In the genomic region with DNA sequence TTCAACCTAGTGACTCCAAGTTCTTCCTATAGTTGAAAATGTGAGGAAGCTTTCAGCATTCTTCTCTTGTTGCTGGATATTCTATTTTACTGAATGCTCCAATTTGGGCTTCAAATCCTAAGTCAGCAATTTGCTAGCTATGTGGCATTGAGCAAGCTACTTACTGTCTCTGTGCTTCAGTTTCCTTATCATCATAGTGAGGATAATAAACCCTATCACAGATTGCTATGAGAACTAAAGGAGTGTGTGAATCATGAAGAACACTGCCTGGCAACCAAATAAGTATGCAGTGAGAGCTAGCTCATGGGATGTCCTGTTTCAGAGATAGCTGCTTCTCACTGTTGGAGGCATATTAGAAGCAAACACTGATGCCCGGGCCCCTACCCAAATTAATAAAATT, we compare ENCODE assay signal across 21 cellular contexts.
DNase-seq lines count a peak whose midpoint lies in the region; ATAC-seq and TF ChIP-seq lines count a peak whose summit lies in the region.
"Had no signal": no experiment of that assay in that cellular context is flagged by ENCODE, and none has a peak within 500 bp of the region (broad histone marks: within the 10 kb centered on the region; RNA-seq: fewer than 3 reads in every experiment).

No MANE protein-coding gene starts in this region.

- H3K27me3 ChIP-seq in IMR-90 (ENCODE audit: control insufficient read depth, insufficient read depth, low read length) (no peaks in the 10 kb centered on the region), ascending aorta (no peaks in the 10 kb centered on the region)
- H3K27me3 ChIP-seq: MG63, neutrophil, right atrium auricular region, SJCRH30 had no signal

- H3K9me3 ChIP-seq in IMR-90 (ENCODE audit: control insufficient read depth, insufficient read depth, low read length) (no peaks in the 10 kb centered on the region), ascending aorta (no peaks in the 10 kb centered on the region)
- H3K9me3 ChIP-seq: MG63, neutrophil, SJCRH30 had no signal

- H3K9me1 ChIP-seq in IMR-90 (ENCODE audit: insufficient read depth, low read length) = 0 out of 2 replicates have a peak, but pooled peaks cover 3% of the 10 kb centered on the region

- peak; percentile 27 for DNase-seq in AG08396 (ENCODE audit: low spot score)
- peak; percentile 88 for DNase-seq in IMR-90
- peak; percentile 64 to 80 for DNase-seq in cardiac fibroblast (ENCODE audit: low read depth in 2 of 2)
- DNase-seq in kidney glomerular epithelial cell (lab: John Stamatoyannopoulos, UW) = peak; percentile 31
- DNase-seq in activated effector memory CD4-positive, alpha-beta T cell treated with anti-CD3 and anti-CD28 coated beads, Interleukin-2, amount 50 U/mL, for 16 hours = no peak
- no peak for DNase-seq in activated T-cell treated with anti-CD3 and anti-CD28 coated beads, Interleukin-2, amount 50 U/mL, for 24 hours
- DNase-seq in ascending aorta (ENCODE audit: low spot score in 2 of 2) = no peak
- DNase-seq: activated CD4-positive, alpha-beta T cell treated with anti-CD3 and anti-CD28 coated beads, Interleukin-2, amount 10 ng/mL, durations not matched to agents 7 days and 5 days; activated naive CD8-positive, alpha-beta T cell treated with anti-CD3 and anti-CD28 coated beads for 36 hours; AML-193; COR-L47; glutamatergic neuron; kidney; MG63; NCI-H187; SJCRH30; T-helper 9 cell had no signal

- H3K14ac ChIP-seq in IMR-90 (replicated peaks; ENCODE audit: low read depth, low read length) = peak overlapping the region; percentile 34

- peak overlapping the region; percentile 33; the same call in 1 of the 2 replicates for H3K23ac ChIP-seq in IMR-90 (ENCODE audit: low read depth, low read length)

- peak overlapping the region; percentile 10; the same call in 1 of the 2 replicates for H4K91ac ChIP-seq in IMR-90 (ENCODE audit: insufficient read depth, low read depth, low read length)

- H3K36me3 Mint-ChIP-seq in activated T-cell treated with anti-CD3 and anti-CD28 coated beads, Interleukin-2, amount 50 U/mL, for 24 hours (ENCODE audit: low read depth) = no peaks in the 10 kb centered on the region
- H3K36me3 Mint-ChIP-seq: activated naive CD8-positive, alpha-beta T cell treated with anti-CD3 and anti-CD28 coated beads for 36 hours had no signal

- no peak overlapping the region for H3K27ac Mint-ChIP-seq in activated T-cell treated with anti-CD3 and anti-CD28 coated beads, Interleukin-2, amount 50 U/mL, for 24 hours
- H3K27ac Mint-ChIP-seq: activated CD4-positive, alpha-beta T cell treated with anti-CD3 and anti-CD28 coated beads, Interleukin-2, amount 10 ng/mL, durations not matched to agents 7 days and 5 days; activated naive CD8-positive, alpha-beta T cell treated with anti-CD3 and anti-CD28 coated beads for 36 hours had no signal

- TF ChIP-seq POLR2A in IMR-90 (IDR thresholded peaks at IDR 0.05; ENCODE audit: low read depth, low read length) = no peak

- in situ Hi-C loops in IMR-90 (cut with MboI; ENCODE audit: low sequenced_read_pairs) = no loop called here

- H2BK120ac ChIP-seq in IMR-90 (ENCODE audit: low read depth, low read length) = peak overlapping the region; percentile 55

- H3K4me1 Mint-ChIP-seq in activated T-cell treated with anti-CD3 and anti-CD28 coated beads, Interleukin-2, amount 50 U/mL, for 24 hours (ENCODE audit: low read depth) = no peaks in the 10 kb centered on the region
- H3K4me1 Mint-ChIP-seq: activated CD4-positive, alpha-beta T cell treated with anti-CD3 and anti-CD28 coated beads, Interleukin-2, amount 10 ng/mL, durations not matched to agents 7 days and 5 days; activated naive CD8-positive, alpha-beta T cell treated with anti-CD3 and anti-CD28 coated beads for 36 hours; central memory CD8-positive, alpha-beta T cell had no signal

- H3K9ac ChIP-seq in IMR-90 (ENCODE audit: low read depth, low read length) = no peak overlapping the region; the same call in 1 of the 2 replicates

- H3K18ac ChIP-seq in IMR-90 (ENCODE audit: low read depth, low read length) = peak overlapping the region; percentile 76; the same call in 1 of the 2 replicates

- H3K56ac ChIP-seq in IMR-90 (ENCODE audit: extremely low read depth, insufficient read depth, low read length) = no peak overlapping the region

- H4K5ac ChIP-seq in IMR-90 (ENCODE audit: low read depth, low read length) = peak overlapping the region; percentile 44; the same call in 1 of the 2 replicates

- peak overlapping the region; percentile 45; the same call in 1 of the 2 replicates for H2BK20ac ChIP-seq in IMR-90 (ENCODE audit: low read depth, low read length)

- no peaks in the 10 kb centered on the region for H4K20me1 ChIP-seq in IMR-90 (ENCODE audit: insufficient read depth, low read length)

- no peaks in the 10 kb centered on the region for H3K79me1 ChIP-seq in IMR-90 (ENCODE audit: low read depth in 1 of 2, low read length in 2 of 2)

- no peak overlapping the region for H2AFZ ChIP-seq in IMR-90 (replicated peaks; ENCODE audit: low read length, poor library complexity)

- peak overlapping the region in 1 of 2 experiments; percentile 51; a peak in 2 of 4 replicates for H4K8ac ChIP-seq in IMR-90 (ENCODE audit: low read depth in 2 of 2, low read length in 2 of 2)

- no peak overlapping the region for H2AK9ac ChIP-seq in IMR-90 (replicated peaks; ENCODE audit: low read depth, low read length, poor library complexity)

- peak overlapping the region; percentile 58 for H2BK5ac ChIP-seq in IMR-90 (ENCODE audit: low read depth, low read length, poor library complexity, severe bottlenecking)

- BruUV-seq in IMR-90 (replicated peaks; lab: Mats Ljungman, UMichigan) = no TSS peak

- no peaks in the 10 kb centered on the region for H3K36me3 ChIP-seq in IMR-90 (ENCODE audit: control insufficient read depth, insufficient read depth, low read length)
- H3K36me3 ChIP-seq in ascending aorta = no peaks in the 10 kb centered on the region
- H3K36me3 ChIP-seq: MG63, neutrophil, right atrium auricular region, SJCRH30 had no signal

- H3K4me3 ChIP-seq in IMR-90 (ENCODE audit: insufficient read depth, low read depth, low read length) (no peak overlapping the region), cardiac fibroblast (replicated peaks in 1 of 2; ENCODE audit: low read depth in 2 of 2, low read length in 2 of 2) (no peak overlapping the region), ascending aorta (no peak overlapping the region)
- H3K4me3 ChIP-seq: MG63, right atrium auricular region, SJCRH30 had no signal

- H3K27ac ChIP-seq in IMR-90 (ENCODE audit: insufficient read depth, low read length) = no peak overlapping the region
- no peak overlapping the region for H3K27ac ChIP-seq in ascending aorta
- H3K27ac ChIP-seq: neutrophil, right atrium auricular region, SJCRH30 had no signal

- peak; percentile 91 for ATAC-seq in IMR-90 (ENCODE audit: low read depth)
- no peak for ATAC-seq in HG03457 (IDR thresholded peaks at IDR 0.05; ENCODE audit: unreplicated experiment)

- H2AK5ac ChIP-seq in IMR-90 (ENCODE audit: low read depth, low read length) = no peak overlapping the region

- H3K4me3 Mint-ChIP-seq in activated T-cell treated with anti-CD3 and anti-CD28 coated beads, Interleukin-2, amount 50 U/mL, for 24 hours = no peak overlapping the region
- H3K4me3 Mint-ChIP-seq: activated CD4-positive, alpha-beta T cell treated with anti-CD3 and anti-CD28 coated beads, Interleukin-2, amount 10 ng/mL, durations not matched to agents 7 days and 5 days; activated naive CD8-positive, alpha-beta T cell treated with anti-CD3 and anti-CD28 coated beads for 36 hours; central memory CD8-positive, alpha-beta T cell had no signal

- peak overlapping the region; percentile 67; the same call in 1 of the 3 replicates for H2BK15ac ChIP-seq in IMR-90 (ENCODE audit: low read depth, low read length)

- no peak for TF ChIP-seq RAD21 in IMR-90 (IDR thresholded peaks at IDR 0.05; ENCODE audit: low read length)

- no peak overlapping the region; the same call in 1 of the 2 replicates for H3K4me2 ChIP-seq in IMR-90 (ENCODE audit: low read depth, low read length)

- no peaks in the 10 kb centered on the region for H3K9me3 Mint-ChIP-seq in activated T-cell treated with anti-CD3 and anti-CD28 coated beads, Interleukin-2, amount 50 U/mL, for 24 hours
- H3K9me3 Mint-ChIP-seq: activated CD4-positive, alpha-beta T cell treated with anti-CD3 and anti-CD28 coated beads, Interleukin-2, amount 10 ng/mL, durations not matched to agents 7 days and 5 days had no signal

- intact Hi-C loops in IMR-90 (cut with micrococcal nuclease) = no loop called here
- intact Hi-C loops in ascending aorta (cut with DNase I) = no loop called here

- dilution Hi-C loops in IMR-90 (cut with HindIII; ENCODE audit: low sequenced_read_pairs, unreplicated experiment) = no loop called here

- CTCF ChIA-PET in IMR-90 (lab: Yijun Ruan, JAX) = interaction anchor here (0.9 to 1.2 kb wide), 2 partner anchors 10 to 11 kb away, joined by 3 to 4 read pairs; no protein-coding TSS in a partner anchor

- H3K4ac ChIP-seq in IMR-90 (ENCODE audit: low read depth, low read length) = peak overlapping the region; percentile 38; the same call in 1 of the 2 replicates

- no peaks in the 10 kb centered on the region for H3K27me3 Mint-ChIP-seq in activated T-cell treated with anti-CD3 and anti-CD28 coated beads, Interleukin-2, amount 50 U/mL, for 24 hours
- H3K27me3 Mint-ChIP-seq: activated CD4-positive, alpha-beta T cell treated with anti-CD3 and anti-CD28 coated beads, Interleukin-2, amount 10 ng/mL, durations not matched to agents 7 days and 5 days; central memory CD8-positive, alpha-beta T cell had no signal

- no CpG with 5 or more reads among the region's 1 CpG for WGBS in IMR-90 (ENCODE audit: extremely low coverage in 2 of 2, insufficient read length in 1 of 2), 2 experiments

- POLR2A ChIA-PET in IMR-90 (lab: Charles Lee; ENCODE audit: unreplicated experiment) = interaction anchor here (0.6 kb wide), 1 partner anchor 76 kb away, joined by 3 read pairs; no protein-coding TSS in a partner anchor

- H3K4me1 ChIP-seq in IMR-90 (ENCODE audit: control insufficient read depth, insufficient read depth, low read length) = peaks cover 2% of the 10 kb centered on the region; the same call in 1 of the 2 replicates
- H3K4me1 ChIP-seq in ascending aorta = no peaks in the 10 kb centered on the region
- H3K4me1 ChIP-seq: right atrium auricular region, SJCRH30 had no signal

- TF ChIP-seq CTCF in IMR-90 (conservative IDR thresholded peaks at IDR 0.05; ENCODE audit: low read depth, low read length) = no peak
- no peak for TF ChIP-seq CTCF in cardiac fibroblast (IDR thresholded peaks at IDR 0.05; ENCODE audit: low read depth, low read length)
- no peak for TF ChIP-seq CTCF in ascending aorta (IDR thresholded peaks at IDR 0.05)

TF ChIP-seq in IMR-90, 13 proteins besides CTCF, POLR2A, EP300 and RAD21:
- no peak for TF ChIP-seq CHD1 (IDR thresholded peaks at IDR 0.05; ENCODE audit: low read depth, low read length)
- TF ChIP-seq RFX5 (IDR thresholded peaks at IDR 0.05; ENCODE audit: low read depth, low read length) = peak; percentile 50; the same call in 1 of the 2 replicates
- TF ChIP-seq MAFK (IDR thresholded peaks at IDR 0.05; ENCODE audit: low read depth, low read length) = peak; percentile 86
- peak; percentile 77 for TF ChIP-seq CEBPB (IDR thresholded peaks at IDR 0.05; ENCODE audit: low read depth, low read length)
- TF ChIP-seq NFE2L2 (IDR thresholded peaks at IDR 0.05; ENCODE audit: low read depth, low read length) = no peak

Comparison
In these comparisons a context has a peak if more than half of its experiments do, and no peak if none do; other contexts are left out.
1. DNase-seq: peak in AG08396 (single experiment), IMR-90 (single experiment), cardiac fibroblast (2 of 2) and kidney glomerular epithelial cell (single experiment); none in activated effector memory CD4-positive, alpha-beta T cell treated with anti-CD3 and anti-CD28 coated beads, Interleukin-2, amount 50 U/mL, for 16 hours (single experiment), activated T-cell treated with anti-CD3 and anti-CD28 coated beads, Interleukin-2, amount 50 U/mL, for 24 hours (single experiment) and ascending aorta (0 of 2).